9 cellular contexts compared by ENCODE assay signal in the genomic region with DNA sequence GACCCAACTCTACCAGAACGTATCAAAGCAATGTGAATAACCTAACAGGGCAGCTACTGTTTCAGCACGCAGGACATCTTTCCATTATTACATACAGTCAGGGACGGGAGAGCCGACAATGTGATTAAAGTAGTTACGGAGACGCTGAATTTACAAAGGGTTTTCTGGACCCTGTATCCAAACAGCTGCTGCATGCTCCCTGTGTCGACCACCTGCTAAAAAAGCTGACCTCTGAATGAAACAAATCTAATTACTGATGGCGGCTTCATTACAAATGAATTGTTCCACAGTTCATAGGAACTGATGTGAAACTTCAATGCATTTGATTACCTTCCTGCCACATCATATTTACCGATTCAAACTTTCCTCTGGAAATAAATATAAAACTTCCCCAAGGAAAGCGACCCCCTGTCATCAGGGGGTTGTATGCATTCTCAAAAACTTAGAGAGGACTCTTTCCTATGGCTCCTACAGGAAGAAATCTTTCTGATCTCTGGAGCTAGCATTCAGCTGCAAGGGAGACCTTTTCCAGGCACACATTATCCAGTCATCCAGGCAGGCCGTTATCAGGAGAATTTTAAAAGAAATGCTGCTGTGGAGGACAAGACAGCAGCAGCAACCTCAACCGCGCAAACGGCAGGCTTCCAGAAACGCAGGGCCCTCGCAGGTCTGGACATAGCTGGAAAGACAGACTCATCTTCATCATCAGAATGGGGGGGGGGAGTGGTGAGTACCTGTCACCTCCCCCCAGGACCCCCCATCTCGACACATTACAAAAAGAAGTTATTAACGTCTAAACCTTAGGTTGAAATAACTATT. TPM values are rescaled to one million over a fixed set of nuclear protein-coding genes. Genes with fewer than 3 reads are reported as not detected.
DNase-seq lines count a peak whose midpoint lies in the region; ATAC-seq and TF ChIP-seq lines count a peak whose summit lies in the region.
"Had no signal": no experiment of that assay in that cellular context is flagged by ENCODE, and none has a peak within 500 bp of the region (broad histone marks: within the 10 kb centered on the region; RNA-seq: fewer than 3 reads in every experiment).

No MANE protein-coding gene starts in this region.

- H3K36me3 Mint-ChIP-seq in CD14-positive monocyte, result peaks cover 0 to 5% of the 10 kb centered on the region in 2 donors

- peak overlapping the region; percentile 31 to 79 for H3K4me3 Mint-ChIP-seq in CD14-positive monocyte

- TF ChIP-seq CTCF in CD14-positive monocyte (IDR thresholded peaks at IDR 0.05), result no peak
- TF ChIP-seq CTCF in PC-3 (conservative IDR thresholded peaks at IDR 0.05; ENCODE audit: low read depth, low read length), result no peak
- TF ChIP-seq CTCF in fibroblast of lung (conservative IDR thresholded peaks at IDR 0.05 in 1 of 2, IDR thresholded peaks at IDR 0.05 in 1 of 2; ENCODE audit: low read depth in 1 of 2, low read length in 2 of 2), result no peak
- no peak for TF ChIP-seq CTCF in parathyroid adenoma (IDR thresholded peaks at IDR 0.05)
- no peak for TF ChIP-seq CTCF in WERI-Rb-1 (IDR thresholded peaks at IDR 0.05; ENCODE audit: low read depth, low read length)

- peak overlapping the region; percentile 84 for H3K4me3 ChIP-seq in PC-3 (ENCODE audit: low read length)
- H3K4me3 ChIP-seq in fibroblast of lung (replicated peaks in 1 of 4; ENCODE audit: control extremely low read depth in 1 of 4, insufficient read depth in 1 of 4, low read depth in 3 of 4, low read length in 4 of 4), result peak overlapping the region; percentile 61 to 84 (median 80)
- peak overlapping the region; percentile 42 for H3K4me3 ChIP-seq in parathyroid adenoma (ENCODE audit: low read depth, low read length)
- no peak overlapping the region for H3K4me3 ChIP-seq in WERI-Rb-1 (ENCODE audit: low read depth, low read length)

- H3K79me2 ChIP-seq in PC-3 (ENCODE audit: low read length) (peaks cover 75% of the 10 kb centered on the region), fibroblast of lung (ENCODE audit: control insufficient read depth, insufficient read depth, low read length) (peaks cover 58% of the 10 kb centered on the region), parathyroid adenoma (no peaks in the 10 kb centered on the region)

- POLR2A ChIA-PET in PC-3 (lab: Charles Lee; ENCODE audit: unreplicated experiment), result interaction anchor here (0.6 to 0.7 kb wide), 2 partner anchors 13 to 614 kb away, joined by 5 read pairs; no protein-coding TSS in a partner anchor

- no peaks in the 10 kb centered on the region for H3K9me2 ChIP-seq in PC-3 (replicated peaks; ENCODE audit: low read length)

- ATAC-seq in PC-3 (no peak), HG03039 (IDR thresholded peaks at IDR 0.05; ENCODE audit: unreplicated experiment) (no peak), GM18858 (IDR thresholded peaks at IDR 0.05; ENCODE audit: unreplicated experiment) (no peak)

- H3K27ac ChIP-seq in PC-3 (ENCODE audit: low read length) (peak overlapping the region; percentile 43), fibroblast of lung (ENCODE audit: insufficient read depth, low read length) (peak overlapping the region; percentile 47), parathyroid adenoma (no peak overlapping the region), WERI-Rb-1 (no peak overlapping the region)

- peaks cover 0 to 8% (median 4%) of the 10 kb centered on the region in 7 donors for H3K9me3 Mint-ChIP-seq in CD14-positive monocyte

- no peaks in the 10 kb centered on the region for H3K27me3 ChIP-seq in PC-3 (ENCODE audit: low read length)
- no peaks in the 10 kb centered on the region for H3K27me3 ChIP-seq in fibroblast of lung (ENCODE audit: control insufficient read depth, insufficient read depth, low read length)
- H3K27me3 ChIP-seq in parathyroid adenoma (ENCODE audit: control insufficient read depth, insufficient read depth, low read length), result no peaks in the 10 kb centered on the region
- H3K27me3 ChIP-seq in WERI-Rb-1 (ENCODE audit: insufficient read depth, low read depth, severe bottlenecking), result peaks cover 17% of the 10 kb centered on the region

- H4K20me1 ChIP-seq in PC-3 (ENCODE audit: low read length) (peaks cover 34% of the 10 kb centered on the region), fibroblast of lung (ENCODE audit: control insufficient read depth, extremely low read depth, insufficient read depth, low read length) (no peaks in the 10 kb centered on the region)

- CTCF ChIA-PET in PC-3 (lab: Charles Lee), result interaction anchor here (0.5 kb wide), 1 partner anchor 1065 kb away, joined by 6 read pairs; no protein-coding TSS in a partner anchor

- H3K9ac ChIP-seq in PC-3 (ENCODE audit: low read length), result peak overlapping the region; percentile 72
- no peak overlapping the region for H3K9ac ChIP-seq in fibroblast of lung (ENCODE audit: insufficient read depth, low read length)
- H3K9ac ChIP-seq in parathyroid adenoma, result no peak overlapping the region

- no peak for DNase-seq in CD14-positive monocyte (ENCODE audit: low spot score)
- DNase-seq in PC-3, result peak; percentile 41
- peak; percentile 56 to 63 for DNase-seq in fibroblast of lung (ENCODE audit: low read depth in 2 of 2)
- no peak for DNase-seq in NCI-H2081 treated with DMSO at 0.1 percent for 48 hours (lab: John Stamatoyannopoulos, UW)
- no peak for DNase-seq in WERI-Rb-1
- DNase-seq: NCI-H524 treated with DMSO at 0.1 percent for 48 hours had no signal

- H3K4me2 ChIP-seq in PC-3 (ENCODE audit: low read length) (peak overlapping the region; percentile 93), fibroblast of lung (ENCODE audit: extremely low read depth, insufficient read depth, low read length) (peak overlapping the region; percentile 90), parathyroid adenoma (ENCODE audit: low read length) (peak overlapping the region; percentile 40)

- H3K27me3 Mint-ChIP-seq in CD14-positive monocyte (ENCODE audit: low read depth in 3 of 3), result peaks cover 59 to 80% (median 61%) of the 10 kb centered on the region in 3 donors

- no peaks in the 10 kb centered on the region for H3F3A ChIP-seq in PC-3 (ENCODE audit: low read length, unreplicated experiment)

- intact Hi-C loops in CD14-positive monocyte (cut with micrococcal nuclease), result no loop called here
- intact Hi-C loops in PC-3 (cut with micrococcal nuclease), result loop anchor here (1.0 to 10.0 kb wide), 9 partner anchors 155 to 1961 kb away; no protein-coding TSS in a partner anchor

- 0 out of 2 replicates have a peak, but pooled peaks cover 3% of the 10 kb centered on the region for H3K36me3 ChIP-seq in PC-3 (ENCODE audit: low read depth, low read length)
- H3K36me3 ChIP-seq in fibroblast of lung (ENCODE audit: control insufficient read depth, insufficient read depth, low read length), result no peaks in the 10 kb centered on the region
- H3K36me3 ChIP-seq in parathyroid adenoma (ENCODE audit: control insufficient read depth, insufficient read depth, low read length), result no peaks in the 10 kb centered on the region
- H3K36me3 ChIP-seq in WERI-Rb-1, result no peaks in the 10 kb centered on the region

- H3K9me3 ChIP-seq in PC-3 (ENCODE audit: low read length) (no peaks in the 10 kb centered on the region), fibroblast of lung (ENCODE audit: control insufficient read depth, insufficient read depth, low read depth, low read length) (no peaks in the 10 kb centered on the region), parathyroid adenoma (ENCODE audit: control insufficient read depth, low read length) (no peaks in the 10 kb centered on the region), WERI-Rb-1 (ENCODE audit: severe bottlenecking) (no peaks in the 10 kb centered on the region)

- H3K4me1 Mint-ChIP-seq in CD14-positive monocyte, result peaks cover 24% of the 10 kb centered on the region

- H2AFZ ChIP-seq in PC-3 (ENCODE audit: low read length), result no peak overlapping the region
- peak overlapping the region; percentile 29 for H2AFZ ChIP-seq in fibroblast of lung (ENCODE audit: low read length)
- H2AFZ ChIP-seq in parathyroid adenoma, result no peak overlapping the region

- H3K4me1 ChIP-seq in PC-3 (ENCODE audit: insufficient read depth, low read length) (peaks cover 27% of the 10 kb centered on the region), fibroblast of lung (ENCODE audit: control insufficient read depth, extremely low read depth, insufficient read depth, low read length) (no peaks in the 10 kb centered on the region), parathyroid adenoma (no peaks in the 10 kb centered on the region)

- BruUV-seq in PC-3 (replicated peaks; lab: Mats Ljungman, UMichigan), result no TSS peak

- H3K27ac Mint-ChIP-seq in CD14-positive monocyte, result no peak overlapping the region

RNA-seq across cellular contexts. Expression of a gene that starts 3.1 kb away (rescaled TPM):
- polyA plus RNA-seq in CD14-positive monocyte (not detected), fibroblast of lung (20.0 and 28.3 TPM in 2 replicates)
- total RNA-seq in PC-3 (2014; rRNA removed) (16.4 and 17.5 TPM in 2 replicates), fibroblast of lung (9.2 and 13.5 TPM in 2 replicates)
- 18.0 and 22.8 TPM in 2 replicates for polyA plus RNA-seq in fibroblast of lung (2012)
- polyA minus RNA-seq in fibroblast of lung (ENCODE audit: low replicate concordance), result 31.4 and 33.5 TPM in 2 replicates

RNA-seq across cellular contexts. Expression of a gene that starts 35.6 kb away (rescaled TPM):
- polyA plus RNA-seq in CD14-positive monocyte, result 10 to 100 TPM; 22.4 to 27.2 TPM
- total RNA-seq in PC-3 (2014; rRNA removed), result 31.8 and 44.3 TPM in 2 replicates
- 40.3 and 45.4 TPM in 2 replicates for total RNA-seq in fibroblast of lung
- polyA plus RNA-seq in fibroblast of lung, result 38.0 and 45.6 TPM in 2 replicates
- polyA plus RNA-seq in fibroblast of lung (2012), result 35.5 and 44.3 TPM in 2 replicates
- 0.67 and 0.94 TPM in 2 replicates for polyA minus RNA-seq in fibroblast of lung (ENCODE audit: low replicate concordance)

Comparison
In these comparisons a context has a peak if more than half of its experiments do, and no peak if none do; other contexts are left out.
1. DNase-seq: peak in PC-3 (single experiment) and fibroblast of lung (2 of 2); none in CD14-positive monocyte (single experiment), NCI-H2081 treated with DMSO at 0.1 percent for 48 hours (single experiment) and WERI-Rb-1 (single experiment).
2. H3K27ac ChIP-seq: peak in PC-3 (single experiment) and fibroblast of lung (single experiment); none in parathyroid adenoma (single experiment) and WERI-Rb-1 (single experiment).
3. H3K4me2 ChIP-seq: peak in every context shown above with its lines; median percentile 93 in PC-3; 90 in fibroblast of lung; 40 in parathyroid adenoma.